8 cellular contexts compared by ENCODE assay signal in genomic region chr11:14644396-14645246, GRCh38. TPM values are rescaled to one million over a fixed set of nuclear protein-coding genes. Genes with fewer than 3 reads are reported as not detected.
A peak's percentile ranks its signal among the peaks of the same experiment; 100 is the strongest.
DNase-seq lines count a peak whose midpoint lies in the region; ATAC-seq and TF ChIP-seq lines count a peak whose summit lies in the region.

No MANE protein-coding gene starts in this region.

- no peaks in the 10 kb centered on the region for H3K36me3 ChIP-seq in H7 (replicated peaks; ENCODE audit: control insufficient read depth, insufficient read depth, low read length)
- no peaks in the 10 kb centered on the region for H3K36me3 ChIP-seq in MG63

- peak overlapping the region; percentile 37 for H3K27ac Mint-ChIP-seq in memory B cell

- H3K4me3 Mint-ChIP-seq in memory B cell = peak overlapping the region; percentile 85

- ATAC-seq in memory B cell (ENCODE audit: low read depth) = peak; percentile 57

- peaks cover 16% of the 10 kb centered on the region for H3K4me1 Mint-ChIP-seq in memory B cell

- no peaks in the 10 kb centered on the region for H3K9me3 ChIP-seq in MG63

- H3K27me3 ChIP-seq in H7 (ENCODE audit: control insufficient read depth, insufficient read depth, low read length) (peaks cover 30% of the 10 kb centered on the region), MG63 (peaks cover 35% of the 10 kb centered on the region)

- DNase-seq in GM12864 (ENCODE audit: low read depth) (no peak), H7 (peak; percentile 69), MG63 (no peak), dermis blood vessel endothelial cell (peak; percentile 30), memory B cell (ENCODE audit: low spot score in 2 of 2) (peak; percentile 16 to 49), HuH-7 (ENCODE audit: low spot score) (no peak)
- peak; percentile 56 for DNase-seq in activated CD4-positive, alpha-beta T cell treated with anti-CD3 and anti-CD28 coated beads for 48 hours
- DNase-seq in stimulated activated naive CD4-positive, alpha-beta T cell (lab: John Stamatoyannopoulos, UW) = peak; percentile 31 to 83 (median 58)

- no peaks in the 10 kb centered on the region for H3K9me3 Mint-ChIP-seq in memory B cell

- H3K27me3 Mint-ChIP-seq in memory B cell = peaks cover 10% of the 10 kb centered on the region

- H3K4me3 ChIP-seq in GM12864 (ENCODE audit: low read depth, low read length) = peak overlapping the region; percentile 69
- H3K4me3 ChIP-seq in H7 (ENCODE audit: insufficient read depth, low read depth, low read length) = peak overlapping the region; percentile 86
- H3K4me3 ChIP-seq in MG63 = peak overlapping the region; percentile 48

- no peaks in the 10 kb centered on the region for H3K36me3 Mint-ChIP-seq in memory B cell

- peak; percentile 0 for TF ChIP-seq CTCF in GM12864 (IDR thresholded peaks at IDR 0.05; ENCODE audit: low read depth, low read length, missing control alignments)

RNA-seq across cellular contexts. Expression of gene PDE3B, which starts 1.0 kb away (rescaled TPM):
- total RNA-seq in H7 (2014; rRNA removed; shearing (Covaris generic)) = 6.6 and 8.1 TPM in 2 replicates
- total RNA-seq in MG63 (2014; rRNA removed; shearing (Covaris generic); ENCODE audit: low replicate concordance) = not detected in 2 replicates
- total RNA-seq in dermis blood vessel endothelial cell = 0.17 and 0.23 TPM in 2 replicates

Comparison
In these comparisons a context has a peak if more than half of its experiments do, and no peak if none do; other contexts are left out.
1. DNase-seq: peak in H7 (single experiment), activated CD4-positive, alpha-beta T cell treated with anti-CD3 and anti-CD28 coated beads for 48 hours (single experiment), dermis blood vessel endothelial cell (single experiment), memory B cell (2 of 2) and stimulated activated naive CD4-positive, alpha-beta T cell (6 of 6); none in GM12864 (single experiment), MG63 (single experiment) and HuH-7 (single experiment).
2. Peak in every context shown above with its lines, with median percentiles within 50 percentile points of each other: H3K4me3 ChIP-seq.